In the genomic region with DNA sequence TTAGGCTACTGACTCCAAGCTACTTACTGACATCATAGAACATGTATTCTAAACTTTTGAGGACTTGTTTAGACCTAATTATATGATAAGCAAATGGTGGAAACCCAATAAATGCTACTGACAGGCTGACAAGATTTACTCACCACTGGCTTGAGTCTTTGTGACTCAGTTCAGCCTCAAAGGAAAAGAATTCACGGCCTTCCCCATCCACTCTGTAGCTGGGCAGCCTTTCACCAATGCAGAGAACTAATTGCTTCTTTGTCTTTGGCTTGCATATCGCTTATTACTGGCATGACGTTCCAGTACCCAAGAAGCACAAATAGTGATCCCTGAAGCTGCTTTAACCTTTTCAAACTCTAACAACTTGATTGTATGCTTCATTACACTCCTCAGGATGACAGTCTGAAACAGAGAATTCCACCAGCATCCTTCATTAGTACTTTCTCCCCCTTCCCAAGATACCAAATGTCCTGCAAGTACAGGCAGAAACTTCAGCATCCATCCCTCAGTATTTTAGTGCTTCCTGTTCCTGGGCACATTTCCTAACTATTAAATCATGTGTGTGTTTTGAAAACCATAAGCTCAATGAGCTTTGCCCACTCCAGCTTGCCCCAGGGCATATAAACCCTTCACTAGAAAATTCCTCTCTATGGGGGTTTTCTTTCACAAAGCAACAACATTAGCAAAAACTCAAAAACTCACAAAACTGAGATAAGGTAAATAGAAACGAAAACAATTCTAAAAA, we compare ENCODE assay signal across 22 cellular contexts.
A peak's percentile ranks its signal among the peaks of the same experiment; 100 is the strongest.
DNase-seq lines count a peak whose midpoint lies in the region; TF ChIP-seq lines count a peak whose summit lies in the region.
"Had no signal": no experiment of that assay in that cellular context is flagged by ENCODE, and none has a peak within 500 bp of the region (broad histone marks: within the 10 kb centered on the region; RNA-seq: fewer than 3 reads in every experiment).

No MANE protein-coding gene starts in this region.

- H3K4me2 ChIP-seq in osteoblast (ENCODE audit: insufficient read depth, low read length), result no peak overlapping the region
- H3K4me2 ChIP-seq in trophoblast cell (ENCODE audit: low read length), result no peak overlapping the region

- H3K4me3 ChIP-seq in epithelial cell of esophagus (ENCODE audit: low read length) (no peak overlapping the region), osteoblast (ENCODE audit: insufficient read depth, low read length) (no peak overlapping the region), trophoblast cell (ENCODE audit: low read depth, low read length) (no peak overlapping the region), right atrium auricular region (no peak overlapping the region)
- H3K4me3 ChIP-seq: transverse colon had no signal

- no peak overlapping the region for H3K18ac ChIP-seq in trophoblast cell (ENCODE audit: low read length)

- H2AK5ac ChIP-seq in trophoblast cell (ENCODE audit: low read length), result no peak overlapping the region

- H3K27ac ChIP-seq in osteoblast (ENCODE audit: low read depth, low read length), result no peak overlapping the region
- H3K27ac ChIP-seq in trophoblast cell (ENCODE audit: low read depth, low read length), result no peak overlapping the region
- H3K27ac ChIP-seq in right atrium auricular region, result no peak overlapping the region
- H3K27ac ChIP-seq: RWPE1, transverse colon had no signal

- no peaks in the 10 kb centered on the region for H3K9me3 ChIP-seq in osteoblast (ENCODE audit: low read depth, low read length)
- H3K9me3 ChIP-seq in trophoblast cell (ENCODE audit: insufficient read depth, low read depth, low read length), result no peaks in the 10 kb centered on the region
- H3K9me3 ChIP-seq in right atrium auricular region, result no peaks in the 10 kb centered on the region
- H3K9me3 ChIP-seq: transverse colon had no signal

- DNase-seq in EH (ENCODE audit: low read depth), result peak; percentile 88
- peak; percentile 9 for DNase-seq in NCI-H226
- peak; percentile 56 for DNase-seq in epithelial cell of esophagus (ENCODE audit: low read depth)
- no peak for DNase-seq in osteoblast (ENCODE audit: insufficient read length, low spot score, missing footprints)
- DNase-seq in middle frontal gyrus (ENCODE audit: extremely low spot score, low spot score), result no peak
- DNase-seq in trophoblast cell, result no peak
- DNase-seq in right atrium auricular region (ENCODE audit: low spot score), result no peak
- no peak for DNase-seq in SHP77 (lab: John Stamatoyannopoulos, UW)
- DNase-seq: activated CD4-positive, alpha-beta T cell treated with anti-CD3 and anti-CD28 coated beads for 4 hours; AML-193; caudate nucleus; CD8-positive, alpha-beta memory T cell; H7; midbrain; NCI-H1092 treated with DMSO at 0.1 percent for 48 hours; NCI-H2029 treated with DMSO at 0.1 percent for 48 hours; NK-92 treated with Interleukin-12 subunit alpha and Interleukin-12 subunit beta, amount 100 ng/mL, for 24 hours; small intestine; stimulated activated CD4-positive, alpha-beta T cell treated with anti-CD3 and anti-CD28 coated beads, Interleukin-2, amount 100 ng/mL, for 48 hours; stimulated activated naive CD8-positive, alpha-beta T cell treated with anti-CD3 and anti-CD28 coated beads, Interleukin-15, Interleukin-2, amounts not matched to agents 100 U/mL and 50 U/mL, for 24 hours; transverse colon had no signal

- H2BK12ac ChIP-seq in trophoblast cell (ENCODE audit: low read length), result no peak overlapping the region

- no peak overlapping the region for H4K8ac ChIP-seq in trophoblast cell (ENCODE audit: low read depth, low read length)

- H3K79me2 ChIP-seq in osteoblast (ENCODE audit: insufficient read depth, low read length), result no peaks in the 10 kb centered on the region
- no peaks in the 10 kb centered on the region for H3K79me2 ChIP-seq in trophoblast cell (ENCODE audit: control insufficient read depth, insufficient read depth, low read length, poor library complexity)

- TF ChIP-seq CTCF in epithelial cell of esophagus (IDR thresholded peaks at IDR 0.05; ENCODE audit: insufficient read depth, low read depth, low read length, missing control alignments) (no peak), osteoblast (IDR thresholded peaks at IDR 0.05; ENCODE audit: extremely low read depth, low read depth, low read length) (no peak), right atrium auricular region (IDR thresholded peaks at IDR 0.05) (no peak)

- no peak overlapping the region for H3K4ac ChIP-seq in trophoblast cell (ENCODE audit: low read depth, low read length)

- H3K4me1 ChIP-seq in osteoblast (ENCODE audit: insufficient read depth, low read length) (peaks cover 5% of the 10 kb centered on the region), trophoblast cell (ENCODE audit: control insufficient read depth in 1 of 2, insufficient read depth in 2 of 2, low read length in 2 of 2) (peaks cover 3 to 4% of the 10 kb centered on the region in 2 experiments), right atrium auricular region (no peaks in the 10 kb centered on the region)
- H3K4me1 ChIP-seq: transverse colon had no signal

- no peaks in the 10 kb centered on the region for H3K79me1 ChIP-seq in trophoblast cell (ENCODE audit: low read length)

- WGBS in trophoblast cell (ENCODE audit: extremely low coverage, insufficient coverage, insufficient read length), result no CpG with 5 or more reads among the region's 4 CpGs

- H3K9ac ChIP-seq in trophoblast cell (ENCODE audit: low read length), result no peak overlapping the region

- H3K23ac ChIP-seq in trophoblast cell (ENCODE audit: low read length), result no peak overlapping the region

- no peak overlapping the region for H3K14ac ChIP-seq in trophoblast cell (ENCODE audit: low read length)

- no peak overlapping the region for H2BK120ac ChIP-seq in trophoblast cell (ENCODE audit: insufficient read depth, low read length, poor library complexity)

- H3K36me3 ChIP-seq in osteoblast (ENCODE audit: insufficient read depth, low read length), result no peaks in the 10 kb centered on the region
- no peaks in the 10 kb centered on the region for H3K36me3 ChIP-seq in trophoblast cell (ENCODE audit: control insufficient read depth in 1 of 2, insufficient read depth in 2 of 2, low read length in 2 of 2)
- no peaks in the 10 kb centered on the region for H3K36me3 ChIP-seq in right atrium auricular region
- H3K36me3 ChIP-seq: transverse colon had no signal

- H2AFZ ChIP-seq in osteoblast (ENCODE audit: low read length) (peak overlapping the region; percentile 71), trophoblast cell (ENCODE audit: insufficient read depth, low read length, poor library complexity) (no peak overlapping the region)

- H2BK5ac ChIP-seq in trophoblast cell (ENCODE audit: low read depth, low read length, poor library complexity), result no peak overlapping the region

- H4K91ac ChIP-seq in trophoblast cell (ENCODE audit: low read depth, low read length), result no peak overlapping the region

- no peaks in the 10 kb centered on the region for H4K20me1 ChIP-seq in osteoblast (ENCODE audit: insufficient read depth, low read length)

- no peak overlapping the region for H4K12ac ChIP-seq in trophoblast cell (ENCODE audit: low read depth, low read length)

- H3K27me3 ChIP-seq in osteoblast (ENCODE audit: insufficient read depth, low read length) (no peaks in the 10 kb centered on the region), trophoblast cell (ENCODE audit: insufficient read depth, low read length) (no peaks in the 10 kb centered on the region), right atrium auricular region (no peaks in the 10 kb centered on the region)
- H3K27me3 ChIP-seq: transverse colon had no signal

Comparison
In these comparisons a context has a peak if more than half of its experiments do, and no peak if none do; other contexts are left out.
1. DNase-seq: peak in EH (single experiment), NCI-H226 (single experiment) and epithelial cell of esophagus (single experiment); none in osteoblast (single experiment), middle frontal gyrus (single experiment), trophoblast cell (0 of 2), right atrium auricular region (single experiment) and SHP77 (0 of 2).